Comparison of ENCODE assay signal across 10 cellular contexts in the genomic region with DNA sequence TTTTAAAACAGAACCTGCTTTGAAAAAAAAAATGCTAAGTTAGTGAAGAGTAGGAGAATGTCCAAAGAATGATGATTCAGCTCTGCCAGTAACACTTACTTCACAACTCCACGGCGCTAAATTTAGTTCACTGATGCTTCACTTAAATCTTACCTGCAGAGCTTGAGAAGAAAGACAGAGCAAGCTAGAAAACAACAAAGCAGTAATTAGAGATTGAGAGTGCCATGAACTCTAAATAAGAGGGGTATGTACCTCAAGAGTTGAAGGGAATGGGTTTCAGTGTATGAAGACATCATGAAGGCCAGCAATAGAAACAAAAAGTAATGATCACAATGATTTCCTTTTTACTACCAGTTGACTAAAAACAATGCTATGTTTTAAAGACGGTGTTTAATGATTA. TPM values are rescaled to one million over a fixed set of nuclear protein-coding genes. Genes with fewer than 3 reads are reported as not detected.
A peak's percentile ranks its signal among the peaks of the same experiment; 100 is the strongest.
DNase-seq lines count a peak whose midpoint lies in the region; ATAC-seq and TF ChIP-seq lines count a peak whose summit lies in the region.
"Had no signal": no experiment of that assay in that cellular context is flagged by ENCODE, and none has a peak within 500 bp of the region (broad histone marks: within the 10 kb centered on the region; RNA-seq: fewer than 3 reads in every experiment).

No MANE protein-coding gene starts in this region.

- TF ChIP-seq CTCF in epithelial cell of esophagus (IDR thresholded peaks at IDR 0.05; ENCODE audit: insufficient read depth, low read depth, low read length, missing control alignments), result no peak
- TF ChIP-seq CTCF in gastrocnemius medialis (IDR thresholded peaks at IDR 0.05 in 4 of 5, conservative IDR thresholded peaks at IDR 0.05 in 1 of 5), result no peak

- intact Hi-C loops in gastrocnemius medialis (cut with DNase I; ENCODE audit: low total_unique reads), result no loop called here

- no peaks in the 10 kb centered on the region for H3K9me3 ChIP-seq in gastrocnemius medialis
- H3K9me3 ChIP-seq: neutrophil had no signal

- no peak overlapping the region for H3K4me3 ChIP-seq in epithelial cell of esophagus (ENCODE audit: low read length)
- no peak overlapping the region for H3K4me3 ChIP-seq in gastrocnemius medialis

- peaks cover 2 to 71% of the 10 kb centered on the region in 2 donors for H3K36me3 ChIP-seq in gastrocnemius medialis

- H3K27ac ChIP-seq in gastrocnemius medialis, result no peak overlapping the region
- H3K27ac ChIP-seq: neutrophil had no signal

- ATAC-seq in GM19463 (IDR thresholded peaks at IDR 0.05; ENCODE audit: unreplicated experiment), result peak; percentile 85
- peak; percentile 94 for ATAC-seq in HG03196 (IDR thresholded peaks at IDR 0.05; ENCODE audit: unreplicated experiment)
- ATAC-seq in gastrocnemius medialis, result no peak

- in situ Hi-C loops in gastrocnemius medialis (cut with MboI; ENCODE audit: low sequenced_read_pairs in 4 of 4), result no loop called here

- H3K27me3 ChIP-seq in gastrocnemius medialis, result no peaks in the 10 kb centered on the region
- H3K27me3 ChIP-seq: neutrophil had no signal

- no peaks in the 10 kb centered on the region for H3K4me1 ChIP-seq in gastrocnemius medialis

- TF ChIP-seq POLR2A in gastrocnemius medialis (IDR thresholded peaks at IDR 0.05), result no peak

- peak; percentile 52 for DNase-seq in EH (ENCODE audit: low read depth)
- peak; percentile 10 for DNase-seq in epithelial cell of esophagus (ENCODE audit: low read depth)
- no peak for DNase-seq in NCI-H82 (lab: John Stamatoyannopoulos, UW)
- no peak for DNase-seq in SIG-M5 treated with dmso at 0.1 percent for 504 hours (lab: John Stamatoyannopoulos, UW; ENCODE audit: unreplicated experiment)
- no peak for DNase-seq in effector CD8-positive, alpha-beta T cell (lab: John Stamatoyannopoulos, UW)
- no peak for DNase-seq in gastrocnemius medialis
- DNase-seq: DND-41 had no signal

RNA-seq across cellular contexts. Expression of gene EPRS1, which starts 32.8 kb away (rescaled TPM):
- total RNA-seq in gastrocnemius medialis, result 10 to 100 TPM; 47.4 to 89.6 (median 73.9) TPM

Comparison
In these comparisons a context has a peak if more than half of its experiments do, and no peak if none do; other contexts are left out.
1. DNase-seq: peak in EH (single experiment) and epithelial cell of esophagus (single experiment); none in NCI-H82 (single experiment), SIG-M5 treated with dmso at 0.1 percent for 504 hours (single experiment), effector CD8-positive, alpha-beta T cell (single experiment) and gastrocnemius medialis (0 of 2).
2. ATAC-seq: peak in GM19463 (single experiment) and HG03196 (single experiment); none in gastrocnemius medialis (0 of 2).